8 cellular contexts compared by ENCODE assay signal in genomic region chr6:27811383-27811782, GRCh38.
A peak's percentile ranks its signal among the peaks of the same experiment; 100 is the strongest.
DNase-seq lines count a peak whose midpoint lies in the region; ATAC-seq and TF ChIP-seq lines count a peak whose summit lies in the region.

No MANE protein-coding gene starts in this region.

- intact Hi-C loops in activated naive CD4-positive, alpha-beta T cell treated with anti-CD3 and anti-CD28 coated beads for 36 hours (cut with micrococcal nuclease), result loop anchor here (5.0 kb wide), 1 partner anchor 271 kb away; the partner anchor contains the start of gene ZNF165
- intact Hi-C loops in stomach (cut with DNase I; ENCODE audit: low total_unique reads), result no loop called here

- ATAC-seq in T-cell (replicated peaks in 1 of 4), result no peak

- 47 to 73% (median 62%) methylated on average over 2 of the region's 2 CpGs for WGBS in stomach, 5 donors

- peak overlapping the region; percentile 95 for H3K27ac Mint-ChIP-seq in activated naive CD4-positive, alpha-beta T cell treated with anti-CD3 and anti-CD28 coated beads for 36 hours
- H3K27ac Mint-ChIP-seq in T-cell, result peak overlapping the region; percentile 95 to 98

- peak overlapping the region; percentile 98 for H3K4me2 ChIP-seq in fibroblast of lung (ENCODE audit: extremely low read depth, insufficient read depth, low read length)

- TF ChIP-seq CTCF in fibroblast of lung (conservative IDR thresholded peaks at IDR 0.05 in 1 of 2, IDR thresholded peaks at IDR 0.05 in 1 of 2; ENCODE audit: low read depth in 1 of 2, low read length in 2 of 2) (no peak), stomach (IDR thresholded peaks at IDR 0.05) (no peak)

- no peak for TF ChIP-seq POLR2A in stomach (IDR thresholded peaks at IDR 0.05)

- H3K79me2 ChIP-seq in fibroblast of lung (ENCODE audit: control insufficient read depth, insufficient read depth, low read length), result no peaks in the 10 kb centered on the region

- CTCF ChIA-PET in activated naive CD4-positive, alpha-beta T cell treated with anti-CD3 and anti-CD28 coated beads for 36 hours (lab: Charles Lee), result interaction anchor here (1.3 to 3.6 kb wide), 2 partner anchors 61 to 84 kb away, joined by 3 to 15 read pairs; a partner anchor contains a TSS
- CTCF ChIA-PET in T-cell (lab: Charles Lee), result interaction anchor here (0.5 to 7.3 kb wide), 10 partner anchors 12 to 1864 kb away, joined by 3 to 81 read pairs (median 6); a partner anchor contains a TSS

- H3K4me1 Mint-ChIP-seq in activated naive CD4-positive, alpha-beta T cell treated with anti-CD3 and anti-CD28 coated beads for 36 hours (ENCODE audit: low read depth), result peaks cover 43% of the 10 kb centered on the region
- peaks cover 50 to 63% (median 57%) of the 10 kb centered on the region in 3 donors for H3K4me1 Mint-ChIP-seq in T-cell

- H3K4me3 ChIP-seq in fibroblast of lung (replicated peaks in 1 of 4; ENCODE audit: control extremely low read depth in 1 of 4, insufficient read depth in 1 of 4, low read depth in 3 of 4, low read length in 4 of 4), result peak overlapping the region; percentile 68 to 89 (median 78)
- H3K4me3 ChIP-seq in stomach, result no peak overlapping the region

- H3K9me3 Mint-ChIP-seq in activated naive CD4-positive, alpha-beta T cell treated with anti-CD3 and anti-CD28 coated beads for 36 hours, result no peaks in the 10 kb centered on the region
- H3K9me3 Mint-ChIP-seq in T-cell, result no peaks in the 10 kb centered on the region

- H3K27ac ChIP-seq in fibroblast of lung (ENCODE audit: insufficient read depth, low read length) (no peak overlapping the region), stomach (peak overlapping the region in 3 of 5 donors; percentile 88 to 95 (median 94))

- H3K36me3 ChIP-seq in fibroblast of lung (ENCODE audit: control insufficient read depth, insufficient read depth, low read length) (no peaks in the 10 kb centered on the region), stomach (no peaks in the 10 kb centered on the region)

- POLR2A ChIA-PET in T-cell (lab: Charles Lee), result interaction anchor here (0.7 to 7.2 kb wide), 14 partner anchors 10 to 1786 kb away, joined by 3 to 223 read pairs (median 26); a partner anchor contains a TSS

- peaks cover 12% of the 10 kb centered on the region for H3K36me3 Mint-ChIP-seq in activated naive CD4-positive, alpha-beta T cell treated with anti-CD3 and anti-CD28 coated beads for 36 hours (ENCODE audit: low read depth)
- no peaks in the 10 kb centered on the region for H3K36me3 Mint-ChIP-seq in T-cell

- peak overlapping the region; percentile 93 for H3K4me3 Mint-ChIP-seq in activated naive CD4-positive, alpha-beta T cell treated with anti-CD3 and anti-CD28 coated beads for 36 hours
- H3K4me3 Mint-ChIP-seq in T-cell, result peak overlapping the region; percentile 87 to 94 (median 90)

- no peak overlapping the region for H2AFZ ChIP-seq in fibroblast of lung (ENCODE audit: low read length)

- no peak for DNase-seq in activated naive CD4-positive, alpha-beta T cell treated with anti-CD3 and anti-CD28 coated beads for 36 hours
- DNase-seq in activated naive CD4-positive, alpha-beta T cell treated with anti-CD3 and anti-CD28 coated beads, Interleukin-2, amount 50 U/mL, for 16 hours, result no peak
- DNase-seq in T-cell (no peak), fibroblast of lung (ENCODE audit: low read depth in 2 of 2) (no peak), stomach (no peak), SIG-M5 (lab: John Stamatoyannopoulos, UW) (no peak), OCI-M2 (lab: John Stamatoyannopoulos, UW; ENCODE audit: unreplicated experiment) (no peak), D341Med (ENCODE audit: low spot score) (no peak)

- H3K9me3 ChIP-seq in fibroblast of lung (ENCODE audit: control insufficient read depth, insufficient read depth, low read depth, low read length) (no peaks in the 10 kb centered on the region), stomach (no peaks in the 10 kb centered on the region)

- H3K4me1 ChIP-seq in fibroblast of lung (ENCODE audit: control insufficient read depth, extremely low read depth, insufficient read depth, low read length) (peaks cover 5% of the 10 kb centered on the region), stomach (peaks cover 0 to 55% (median 32%) of the 10 kb centered on the region in 4 donors)

- no peaks in the 10 kb centered on the region for H4K20me1 ChIP-seq in fibroblast of lung (ENCODE audit: control insufficient read depth, extremely low read depth, insufficient read depth, low read length)

- no peak for TF ChIP-seq EP300 in stomach (IDR thresholded peaks at IDR 0.05)

- peaks cover 3% of the 10 kb centered on the region for H3K27me3 Mint-ChIP-seq in activated naive CD4-positive, alpha-beta T cell treated with anti-CD3 and anti-CD28 coated beads for 36 hours (ENCODE audit: low read depth)
- no peaks in the 10 kb centered on the region for H3K27me3 Mint-ChIP-seq in T-cell

- no peak overlapping the region for H3K9ac ChIP-seq in fibroblast of lung (ENCODE audit: insufficient read depth, low read length)

- H3K27me3 ChIP-seq in fibroblast of lung (ENCODE audit: control insufficient read depth, insufficient read depth, low read length), result no peaks in the 10 kb centered on the region
- peaks cover 0 to 20% (median 0%) of the 10 kb centered on the region in 3 donors for H3K27me3 ChIP-seq in stomach

Comparison
In these comparisons a context has a peak if more than half of its experiments do, and no peak if none do; other contexts are left out.
1. H3K4me3 ChIP-seq: peak in fibroblast of lung (4 of 4); none in stomach (0 of 4).